1 cellular context compared by ENCODE assay signal in the genomic region with DNA sequence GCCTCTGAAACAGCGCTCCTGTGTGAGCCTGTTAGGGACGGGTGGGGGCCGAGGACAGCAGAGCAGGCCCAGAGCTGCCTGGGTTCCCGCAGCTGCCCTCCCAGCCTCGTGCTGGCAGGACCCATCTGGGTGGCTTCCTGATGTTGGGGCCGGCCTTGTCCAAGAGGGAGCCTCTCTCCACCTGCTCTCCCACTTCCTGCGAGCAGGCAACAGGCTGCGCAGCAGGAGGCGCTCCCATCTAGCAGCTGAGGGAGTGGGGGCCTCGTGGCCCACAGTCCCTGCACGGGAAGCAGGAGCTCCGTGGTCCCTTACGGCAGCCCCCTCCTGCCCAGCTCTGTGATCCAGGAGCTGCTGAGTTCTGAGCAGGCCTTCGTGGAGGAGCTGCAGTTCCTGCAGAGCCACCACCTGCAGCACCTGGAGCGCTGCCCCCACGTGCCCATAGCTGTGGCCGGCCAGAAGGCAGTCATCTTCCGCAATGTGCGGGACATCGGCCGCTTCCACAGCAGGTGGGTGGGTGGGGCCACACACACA.
TF ChIP-seq lines count a peak whose summit lies in the region.

No MANE protein-coding gene starts in this region.

TF ChIP-seq in K562, 482 proteins besides CTCF, POLR2A, EP300 and RAD21:
- peak; percentile 16; the same call in 1 of the 2 replicates for TF ChIP-seq STAG1 (CRISPR knock-in tag; IDR thresholded peaks at IDR 0.05; ENCODE audit: borderline replicate concordance)
- TF ChIP-seq ETV5 (CRISPR knock-in tag; IDR thresholded peaks at IDR 0.05; ENCODE audit: low read depth), result peak; percentile 39; the same call in 1 of the 2 replicates
- TF ChIP-seq, protein P1, sequence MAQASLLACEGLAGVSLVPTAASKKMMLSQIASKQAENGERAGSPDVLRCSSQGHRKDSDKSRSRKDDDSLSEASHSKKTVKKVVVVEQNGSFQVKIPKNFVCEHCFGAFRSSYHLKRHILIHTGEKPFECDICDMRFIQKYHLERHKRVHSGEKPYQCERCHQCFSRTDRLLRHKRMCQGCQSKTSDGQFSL (CRISPR knock-in tag; IDR thresholded peaks at IDR 0.05), result no peak
- TF ChIP-seq, protein P1 (tag; IDR thresholded peaks at IDR 0.05), result no peak
- TF ChIP-seq, protein P2, sequence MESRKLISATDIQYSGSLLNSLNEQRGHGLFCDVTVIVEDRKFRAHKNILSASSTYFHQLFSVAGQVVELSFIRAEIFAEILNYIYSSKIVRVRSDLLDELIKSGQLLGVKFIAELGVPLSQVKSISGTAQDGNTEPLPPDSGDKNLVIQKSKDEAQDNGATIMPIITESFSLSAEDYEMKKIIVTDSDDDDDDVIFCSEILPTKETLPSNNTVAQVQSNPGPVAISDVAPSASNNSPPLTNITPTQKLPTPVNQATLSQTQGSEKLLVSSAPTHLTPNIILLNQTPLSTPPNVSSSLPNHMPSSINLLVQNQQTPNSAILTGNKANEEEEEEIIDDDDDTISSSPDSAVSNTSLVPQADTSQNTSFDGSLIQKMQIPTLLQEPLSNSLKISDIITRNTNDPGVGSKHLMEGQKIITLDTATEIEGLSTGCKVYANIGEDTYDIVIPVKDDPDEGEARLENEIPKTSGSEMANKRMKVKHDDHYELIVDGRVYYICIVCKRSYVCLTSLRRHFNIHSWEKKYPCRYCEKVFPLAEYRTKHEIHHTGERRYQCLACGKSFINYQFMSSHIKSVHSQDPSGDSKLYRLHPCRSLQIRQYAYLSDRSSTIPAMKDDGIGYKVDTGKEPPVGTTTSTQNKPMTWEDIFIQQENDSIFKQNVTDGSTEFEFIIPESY (CRISPR knock-in tag; IDR thresholded peaks at IDR 0.05), result 0 out of 2 replicates have a peak, but pooled peaks have one; percentile 53
- TF ChIP-seq CTBP1 (IDR thresholded peaks at IDR 0.05; ENCODE audit: borderline replicate concordance), result 0 out of 2 replicates have a peak, but pooled peaks have one; percentile 18
- TF ChIP-seq L3MBTL2 (IDR thresholded peaks at IDR 0.05), result peak; percentile 47; the same call in 1 of the 2 replicates
- TF ChIP-seq, protein P3, sequence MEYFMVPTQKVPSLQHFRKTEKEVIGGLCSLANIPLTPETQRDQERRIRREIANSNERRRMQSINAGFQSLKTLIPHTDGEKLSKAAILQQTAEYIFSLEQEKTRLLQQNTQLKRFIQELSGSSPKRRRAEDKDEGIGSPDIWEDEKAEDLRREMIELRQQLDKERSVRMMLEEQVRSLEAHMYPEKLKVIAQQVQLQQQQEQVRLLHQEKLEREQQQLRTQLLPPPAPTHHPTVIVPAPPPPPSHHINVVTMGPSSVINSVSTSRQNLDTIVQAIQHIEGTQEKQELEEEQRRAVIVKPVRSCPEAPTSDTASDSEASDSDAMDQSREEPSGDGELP (CRISPR knock-in tag; IDR thresholded peaks at IDR 0.05; ENCODE audit: borderline replicate concordance), result peak; percentile 53; the same call in 1 of the 2 replicates
- TF ChIP-seq, protein P4, sequence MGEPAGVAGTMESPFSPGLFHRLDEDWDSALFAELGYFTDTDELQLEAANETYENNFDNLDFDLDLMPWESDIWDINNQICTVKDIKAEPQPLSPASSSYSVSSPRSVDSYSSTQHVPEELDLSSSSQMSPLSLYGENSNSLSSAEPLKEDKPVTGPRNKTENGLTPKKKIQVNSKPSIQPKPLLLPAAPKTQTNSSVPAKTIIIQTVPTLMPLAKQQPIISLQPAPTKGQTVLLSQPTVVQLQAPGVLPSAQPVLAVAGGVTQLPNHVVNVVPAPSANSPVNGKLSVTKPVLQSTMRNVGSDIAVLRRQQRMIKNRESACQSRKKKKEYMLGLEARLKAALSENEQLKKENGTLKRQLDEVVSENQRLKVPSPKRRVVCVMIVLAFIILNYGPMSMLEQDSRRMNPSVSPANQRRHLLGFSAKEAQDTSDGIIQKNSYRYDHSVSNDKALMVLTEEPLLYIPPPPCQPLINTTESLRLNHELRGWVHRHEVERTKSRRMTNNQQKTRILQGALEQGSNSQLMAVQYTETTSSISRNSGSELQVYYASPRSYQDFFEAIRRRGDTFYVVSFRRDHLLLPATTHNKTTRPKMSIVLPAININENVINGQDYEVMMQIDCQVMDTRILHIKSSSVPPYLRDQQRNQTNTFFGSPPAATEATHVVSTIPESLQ (CRISPR knock-in tag; IDR thresholded peaks at IDR 0.05), result no peak
- TF ChIP-seq, protein P5, sequence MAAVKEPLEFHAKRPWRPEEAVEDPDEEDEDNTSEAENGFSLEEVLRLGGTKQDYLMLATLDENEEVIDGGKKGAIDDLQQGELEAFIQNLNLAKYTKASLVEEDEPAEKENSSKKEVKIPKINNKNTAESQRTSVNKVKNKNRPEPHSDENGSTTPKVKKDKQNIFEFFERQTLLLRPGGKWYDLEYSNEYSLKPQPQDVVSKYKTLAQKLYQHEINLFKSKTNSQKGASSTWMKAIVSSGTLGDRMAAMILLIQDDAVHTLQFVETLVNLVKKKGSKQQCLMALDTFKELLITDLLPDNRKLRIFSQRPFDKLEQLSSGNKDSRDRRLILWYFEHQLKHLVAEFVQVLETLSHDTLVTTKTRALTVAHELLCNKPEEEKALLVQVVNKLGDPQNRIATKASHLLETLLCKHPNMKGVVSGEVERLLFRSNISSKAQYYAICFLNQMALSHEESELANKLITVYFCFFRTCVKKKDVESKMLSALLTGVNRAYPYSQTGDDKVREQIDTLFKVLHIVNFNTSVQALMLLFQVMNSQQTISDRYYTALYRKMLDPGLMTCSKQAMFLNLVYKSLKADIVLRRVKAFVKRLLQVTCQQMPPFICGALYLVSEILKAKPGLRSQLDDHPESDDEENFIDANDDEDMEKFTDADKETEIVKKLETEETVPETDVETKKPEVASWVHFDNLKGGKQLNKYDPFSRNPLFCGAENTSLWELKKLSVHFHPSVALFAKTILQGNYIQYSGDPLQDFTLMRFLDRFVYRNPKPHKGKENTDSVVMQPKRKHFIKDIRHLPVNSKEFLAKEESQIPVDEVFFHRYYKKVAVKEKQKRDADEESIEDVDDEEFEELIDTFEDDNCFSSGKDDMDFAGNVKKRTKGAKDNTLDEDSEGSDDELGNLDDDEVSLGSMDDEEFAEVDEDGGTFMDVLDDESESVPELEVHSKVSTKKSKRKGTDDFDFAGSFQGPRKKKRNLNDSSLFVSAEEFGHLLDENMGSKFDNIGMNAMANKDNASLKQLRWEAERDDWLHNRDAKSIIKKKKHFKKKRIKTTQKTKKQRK (IDR thresholded peaks at IDR 0.05; ENCODE audit: borderline replicate concordance, low read depth, low read length), result no peak
- no peak for TF ChIP-seq SLC30A9 (CRISPR knock-in tag; IDR thresholded peaks at IDR 0.05)
- 0 out of 2 replicates have a peak, but pooled peaks have one; percentile 11 for TF ChIP-seq SMC3 (conservative IDR thresholded peaks at IDR 0.05; ENCODE audit: insufficient read depth, low read depth, low read length)
- TF ChIP-seq, protein P6, sequence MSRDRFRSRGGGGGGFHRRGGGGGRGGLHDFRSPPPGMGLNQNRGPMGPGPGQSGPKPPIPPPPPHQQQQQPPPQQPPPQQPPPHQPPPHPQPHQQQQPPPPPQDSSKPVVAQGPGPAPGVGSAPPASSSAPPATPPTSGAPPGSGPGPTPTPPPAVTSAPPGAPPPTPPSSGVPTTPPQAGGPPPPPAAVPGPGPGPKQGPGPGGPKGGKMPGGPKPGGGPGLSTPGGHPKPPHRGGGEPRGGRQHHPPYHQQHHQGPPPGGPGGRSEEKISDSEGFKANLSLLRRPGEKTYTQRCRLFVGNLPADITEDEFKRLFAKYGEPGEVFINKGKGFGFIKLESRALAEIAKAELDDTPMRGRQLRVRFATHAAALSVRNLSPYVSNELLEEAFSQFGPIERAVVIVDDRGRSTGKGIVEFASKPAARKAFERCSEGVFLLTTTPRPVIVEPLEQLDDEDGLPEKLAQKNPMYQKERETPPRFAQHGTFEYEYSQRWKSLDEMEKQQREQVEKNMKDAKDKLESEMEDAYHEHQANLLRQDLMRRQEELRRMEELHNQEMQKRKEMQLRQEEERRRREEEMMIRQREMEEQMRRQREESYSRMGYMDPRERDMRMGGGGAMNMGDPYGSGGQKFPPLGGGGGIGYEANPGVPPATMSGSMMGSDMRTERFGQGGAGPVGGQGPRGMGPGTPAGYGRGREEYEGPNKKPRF (IDR thresholded peaks at IDR 0.05; ENCODE audit: low read depth, low read length), result no peak
- 0 out of 2 replicates have a peak, but pooled peaks have one; percentile 34 for TF ChIP-seq RB1 (IDR thresholded peaks at IDR 0.05; ENCODE audit: low read depth)
- TF ChIP-seq MYC (IDR thresholded peaks at IDR 0.05; ENCODE audit: low read depth, low read length), result peak; percentile 71
- TF ChIP-seq MYC (CRISPR knock-in tag; IDR thresholded peaks at IDR 0.05; ENCODE audit: borderline replicate concordance, low read depth), result no peak
- TF ChIP-seq, protein P7, sequence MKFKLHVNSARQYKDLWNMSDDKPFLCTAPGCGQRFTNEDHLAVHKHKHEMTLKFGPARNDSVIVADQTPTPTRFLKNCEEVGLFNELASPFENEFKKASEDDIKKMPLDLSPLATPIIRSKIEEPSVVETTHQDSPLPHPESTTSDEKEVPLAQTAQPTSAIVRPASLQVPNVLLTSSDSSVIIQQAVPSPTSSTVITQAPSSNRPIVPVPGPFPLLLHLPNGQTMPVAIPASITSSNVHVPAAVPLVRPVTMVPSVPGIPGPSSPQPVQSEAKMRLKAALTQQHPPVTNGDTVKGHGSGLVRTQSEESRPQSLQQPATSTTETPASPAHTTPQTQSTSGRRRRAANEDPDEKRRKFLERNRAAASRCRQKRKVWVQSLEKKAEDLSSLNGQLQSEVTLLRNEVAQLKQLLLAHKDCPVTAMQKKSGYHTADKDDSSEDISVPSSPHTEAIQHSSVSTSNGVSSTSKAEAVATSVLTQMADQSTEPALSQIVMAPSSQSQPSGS (CRISPR knock-in tag; IDR thresholded peaks at IDR 0.05), result no peak
- TF ChIP-seq HOXB6 (CRISPR knock-in tag; IDR thresholded peaks at IDR 0.05; ENCODE audit: borderline replicate concordance), result no peak
- TF ChIP-seq NRF1 (conservative IDR thresholded peaks at IDR 0.05 in 1 of 2, IDR thresholded peaks at IDR 0.05 in 1 of 2), result peak in 1 of 2 experiments; percentile 47; a peak in 1 of 4 replicates
- no peak for TF ChIP-seq HDAC8 (tag; IDR thresholded peaks at IDR 0.05)
- no peak for TF ChIP-seq ZKSCAN1 (IDR thresholded peaks at IDR 0.05; ENCODE audit: low read depth, low read length)
- TF ChIP-seq, protein P8, sequence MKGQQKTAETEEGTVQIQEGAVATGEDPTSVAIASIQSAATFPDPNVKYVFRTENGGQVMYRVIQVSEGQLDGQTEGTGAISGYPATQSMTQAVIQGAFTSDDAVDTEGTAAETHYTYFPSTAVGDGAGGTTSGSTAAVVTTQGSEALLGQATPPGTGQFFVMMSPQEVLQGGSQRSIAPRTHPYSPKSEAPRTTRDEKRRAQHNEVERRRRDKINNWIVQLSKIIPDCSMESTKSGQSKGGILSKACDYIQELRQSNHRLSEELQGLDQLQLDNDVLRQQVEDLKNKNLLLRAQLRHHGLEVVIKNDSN (CRISPR knock-in tag; IDR thresholded peaks at IDR 0.05), result no peak
- TF ChIP-seq MAZ (CRISPR knock-in tag; conservative IDR thresholded peaks at IDR 0.05 in 1 of 2, IDR thresholded peaks at IDR 0.05 in 1 of 2), result 0 out of 4 replicates have a peak, but pooled peaks of 1 of the 2 experiments have one; percentile 40
